11 cellular contexts compared by ENCODE assay signal in the genomic region with DNA sequence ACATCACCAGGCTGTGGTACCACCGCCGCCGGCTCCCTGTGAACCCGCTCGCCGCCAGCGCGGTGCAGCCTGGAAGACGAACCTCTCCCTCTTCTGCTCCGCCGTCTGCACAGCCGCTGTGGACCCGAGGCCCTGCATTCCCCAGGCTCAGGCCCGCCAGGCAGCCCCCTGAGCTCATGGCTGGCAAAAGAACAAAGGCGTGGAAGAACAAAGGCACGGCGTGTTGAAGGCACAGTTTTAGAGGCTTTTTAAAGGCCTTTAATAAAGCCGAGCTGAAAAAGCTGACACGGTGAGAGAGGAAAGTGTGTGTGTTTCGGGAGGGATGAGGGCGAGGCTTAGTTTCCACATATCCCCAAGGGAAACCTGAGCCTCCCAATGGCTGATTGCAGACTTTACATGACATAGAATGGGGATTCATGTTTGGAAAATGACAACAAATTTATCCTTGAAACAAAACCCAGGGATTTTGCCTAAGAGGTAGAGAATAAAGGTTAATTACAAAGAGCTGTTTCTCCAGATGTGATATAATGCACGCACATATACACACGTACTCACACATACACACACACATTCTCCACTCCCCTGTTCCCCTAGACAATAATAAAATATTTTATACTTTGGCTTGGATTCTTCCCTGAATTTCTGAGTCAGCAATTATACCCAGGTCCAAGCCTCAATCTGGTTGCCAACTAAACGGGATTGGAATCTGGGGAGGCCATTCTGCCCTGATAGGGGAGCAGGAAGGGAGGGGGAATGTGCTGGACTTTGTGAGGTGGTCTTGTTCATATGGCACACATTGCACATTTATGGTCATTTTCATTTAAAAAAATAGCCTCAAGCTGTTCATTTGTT. TPM values are rescaled to one million over a fixed set of nuclear protein-coding genes. Genes with fewer than 3 reads are reported as not detected.
A peak's percentile ranks its signal among the peaks of the same experiment; 100 is the strongest.
DNase-seq lines count a peak whose midpoint lies in the region; ATAC-seq, FAIRE-seq and TF ChIP-seq lines count a peak whose summit lies in the region.
"Had no signal": no experiment of that assay in that cellular context is flagged by ENCODE, and none has a peak within 500 bp of the region (broad histone marks: within the 10 kb centered on the region; RNA-seq: fewer than 3 reads in every experiment).

No MANE protein-coding gene starts in this region.

- FAIRE-seq in small intestine (lab: Jason Lieb, UNC): no peak

- no peaks in the 10 kb centered on the region for H3K9me3 ChIP-seq in BLaER1
- no peaks in the 10 kb centered on the region for H3K9me3 ChIP-seq in esophagus muscularis mucosa
- no peaks in the 10 kb centered on the region for H3K9me3 ChIP-seq in small intestine (ENCODE audit: control insufficient read depth, low read depth)

- intact Hi-C loops in esophagus muscularis mucosa (cut with DNase I): no loop called here

- TF ChIP-seq EP300 in esophagus muscularis mucosa (IDR thresholded peaks at IDR 0.05): no peak

- peak overlapping the region; percentile 54 for H3K9ac ChIP-seq in BLaER1

- H3K36me3 Mint-ChIP-seq in neural crest cell (ENCODE audit: low read depth): no peaks in the 10 kb centered on the region
- H3K36me3 Mint-ChIP-seq: T-cell had no signal

- peak; percentile 28 for DNase-seq in NCI-H226
- no peak for DNase-seq in esophagus muscularis mucosa (ENCODE audit: extremely low spot score)
- DNase-seq in neural crest cell (ENCODE audit: low read depth, low spot score): peak; percentile 45
- DNase-seq in small intestine: no peak
- DNase-seq in NCI-H1092 (lab: John Stamatoyannopoulos, UW): no peak
- DNase-seq: Kasumi-1, NCI-H82, T-cell had no signal

- H3K36me3 ChIP-seq in BLaER1: no peaks in the 10 kb centered on the region
- H3K36me3 ChIP-seq in esophagus muscularis mucosa: no peaks in the 10 kb centered on the region
- no peaks in the 10 kb centered on the region for H3K36me3 ChIP-seq in small intestine (ENCODE audit: control insufficient read depth in 2 of 2, insufficient read depth in 2 of 2, low read length in 2 of 2)

- H3K27me3 ChIP-seq in BLaER1: no peaks in the 10 kb centered on the region
- H3K27me3 ChIP-seq in esophagus muscularis mucosa: no peaks in the 10 kb centered on the region
- no peaks in the 10 kb centered on the region for H3K27me3 ChIP-seq in small intestine (ENCODE audit: control insufficient read depth in 2 of 2, insufficient read depth in 2 of 2, low read length in 2 of 2)

- H3K4me1 Mint-ChIP-seq in neural crest cell: peaks cover 12% of the 10 kb centered on the region
- H3K4me1 Mint-ChIP-seq: T-cell had no signal

- H4K20me1 ChIP-seq in BLaER1: no peaks in the 10 kb centered on the region

- H3K4me3 Mint-ChIP-seq in neural crest cell: peak overlapping the region; percentile 0
- H3K4me3 Mint-ChIP-seq: T-cell had no signal

- H3K4me1 ChIP-seq in BLaER1 (peaks cover 14% of the 10 kb centered on the region), esophagus muscularis mucosa (peaks cover 0 to 8% (median 0%) of the 10 kb centered on the region in 4 donors), small intestine (ENCODE audit: control insufficient read depth in 2 of 2, insufficient read depth in 1 of 2, low read depth in 1 of 2, low read length in 1 of 2) (no peaks in the 10 kb centered on the region)

- WGBS in esophagus muscularis mucosa: 46% methylated on average over 24 of the region's 24 CpGs
- 72 to 81% (median 78%) methylated on average over 22 to 24 of the region's 24 CpGs for whole genome bisulfite sequencing in small intestine, 3 donors

- H3K27me3 Mint-ChIP-seq in neural crest cell (ENCODE audit: low read depth): no peaks in the 10 kb centered on the region
- H3K27me3 Mint-ChIP-seq: T-cell had no signal

- H3K4me3 ChIP-seq in BLaER1: peak overlapping the region; percentile 45
- peak overlapping the region in 3 of 4 donors; percentile 12 to 14 (median 13) for H3K4me3 ChIP-seq in esophagus muscularis mucosa
- no peak overlapping the region for H3K4me3 ChIP-seq in small intestine (ENCODE audit: low read depth in 1 of 2, low read length in 2 of 2)

- no peak for ATAC-seq in HG02588 (IDR thresholded peaks at IDR 0.05; ENCODE audit: unreplicated experiment)
- ATAC-seq in HG03520 (IDR thresholded peaks at IDR 0.05; ENCODE audit: unreplicated experiment): no peak
- ATAC-seq: T-cell had no signal

- TF ChIP-seq CTCF in esophagus muscularis mucosa (IDR thresholded peaks at IDR 0.05) (no peak), neural crest cell (conservative IDR thresholded peaks at IDR 0.05) (no peak)

- peak overlapping the region; percentile 76 for H3K4me2 ChIP-seq in BLaER1

- peak overlapping the region; percentile 92 for H3K27ac Mint-ChIP-seq in neural crest cell (ENCODE audit: unreplicated experiment)
- H3K27ac Mint-ChIP-seq: T-cell had no signal

- TF ChIP-seq POLR2A in esophagus muscularis mucosa (IDR thresholded peaks at IDR 0.05; ENCODE audit: low read depth): no peak

- H3K9me3 Mint-ChIP-seq in neural crest cell: no peaks in the 10 kb centered on the region
- H3K9me3 Mint-ChIP-seq: T-cell had no signal

- H3K27ac ChIP-seq in BLaER1: no peak overlapping the region
- H3K27ac ChIP-seq in esophagus muscularis mucosa (replicated peaks in 1 of 4): no peak overlapping the region
- no peak overlapping the region for H3K27ac ChIP-seq in small intestine (ENCODE audit: low read depth in 1 of 2, low read length in 1 of 2)

RNA-seq across cellular contexts. Expression of a gene that starts 39.7 kb away (rescaled TPM):
- total RNA-seq in esophagus muscularis mucosa (under 1 TPM in 1 of 4 donors, not detected in 3; 0.91 TPM), neural crest cell (0.44 and 0.48 TPM in 2 replicates)
- polyA plus RNA-seq in small intestine: under 1 TPM in 1 of 3 donors, not detected in 2; 0.10 TPM

RNA-seq across cellular contexts. Expression of a gene that starts 47.9 kb away (rescaled TPM):
- total RNA-seq in esophagus muscularis mucosa (not detected), neural crest cell (0.63 TPM in 1 of 2 replicates, not detected in the other)
- under 1 TPM in 2 of 3 donors, not detected in 1; under 0.01 to 0.24 TPM for polyA plus RNA-seq in small intestine

Comparison
In these comparisons a context has a peak if more than half of its experiments do, and no peak if none do; other contexts are left out.
1. H3K4me3 ChIP-seq: peak in BLaER1 (single experiment) and esophagus muscularis mucosa (3 of 4); none in small intestine (0 of 2).
2. DNase-seq: peak in NCI-H226 (single experiment) and neural crest cell (single experiment); none in esophagus muscularis mucosa (single experiment), small intestine (single experiment) and NCI-H1092 (single experiment).